ENCODE assay signal across 12 cellular contexts in genomic region chr19:45824041-45824471, GRCh38. TPM values are rescaled to one million over a fixed set of nuclear protein-coding genes. Genes with fewer than 3 reads are reported as not detected.
DNase-seq lines count a peak whose midpoint lies in the region; ATAC-seq and TF ChIP-seq lines count a peak whose summit lies in the region.
"Had no signal": no experiment of that assay in that cellular context is flagged by ENCODE, and none has a peak within 500 bp of the region (broad histone marks: within the 10 kb centered on the region; RNA-seq: fewer than 3 reads in every experiment).

No MANE protein-coding gene starts in this region.

- no peaks in the 10 kb centered on the region for H3K9me3 Mint-ChIP-seq in activated CD4-positive, alpha-beta memory T cell treated with anti-CD3 and anti-CD28 coated beads, Interleukin-2, amount 10 ng/mL, durations not matched to agents 7 days and 5 days
- H3K9me3 Mint-ChIP-seq: activated naive CD8-positive, alpha-beta T cell treated with anti-CD3 and anti-CD28 coated beads, Interleukin-2, amount 10 ng/mL, durations not matched to agents 7 days and 5 days had no signal

- POLR2A ChIA-PET in activated CD4-positive, alpha-beta memory T cell treated with anti-CD3 and anti-CD28 coated beads, Interleukin-2, amount 10 ng/mL, durations not matched to agents 7 days and 5 days (lab: Charles Lee): no interaction called here

- TF ChIP-seq CTCF in 22Rv1 (IDR thresholded peaks at IDR 0.05): no peak

- no peaks in the 10 kb centered on the region for H3K4me1 Mint-ChIP-seq in activated CD4-positive, alpha-beta memory T cell treated with anti-CD3 and anti-CD28 coated beads, Interleukin-2, amount 10 ng/mL, durations not matched to agents 7 days and 5 days

- DNase-seq in NCI-H1105 (lab: John Stamatoyannopoulos, UW) (peak; percentile 77), SHP77 treated with DMSO at 0.1 percent for 48 hours (lab: John Stamatoyannopoulos, UW) (peak; percentile 22), kidney tubule cell (ENCODE audit: low spot score) (peak; percentile 44), posterior vena cava (ENCODE audit: low spot score) (no peak), ureter (ENCODE audit: low spot score) (no peak)
- DNase-seq in activated CD4-positive, alpha-beta memory T cell treated with anti-CD3 and anti-CD28 coated beads, Interleukin-2, amount 10 ng/mL, durations not matched to agents 7 days and 5 days: no peak
- DNase-seq: activated CD4-positive, alpha-beta T cell treated with anti-CD3 and anti-CD28 coated beads for 1 hour; activated naive CD8-positive, alpha-beta T cell treated with anti-CD3 and anti-CD28 coated beads, Interleukin-2, amount 10 ng/mL, durations not matched to agents 7 days and 5 days; SIG-M5 had no signal

- peaks cover 51% of the 10 kb centered on the region for H3K36me3 Mint-ChIP-seq in activated CD4-positive, alpha-beta memory T cell treated with anti-CD3 and anti-CD28 coated beads, Interleukin-2, amount 10 ng/mL, durations not matched to agents 7 days and 5 days (ENCODE audit: low read depth)

- H3K4me3 Mint-ChIP-seq in activated CD4-positive, alpha-beta memory T cell treated with anti-CD3 and anti-CD28 coated beads, Interleukin-2, amount 10 ng/mL, durations not matched to agents 7 days and 5 days: no peak overlapping the region
- H3K4me3 Mint-ChIP-seq: activated naive CD8-positive, alpha-beta T cell treated with anti-CD3 and anti-CD28 coated beads, Interleukin-2, amount 10 ng/mL, durations not matched to agents 7 days and 5 days had no signal

- no peak for ATAC-seq in HG03045 (IDR thresholded peaks at IDR 0.05; ENCODE audit: unreplicated experiment)

- CTCF ChIA-PET in activated CD4-positive, alpha-beta memory T cell treated with anti-CD3 and anti-CD28 coated beads, Interleukin-2, amount 10 ng/mL, durations not matched to agents 7 days and 5 days (lab: Charles Lee): no interaction called here

- intact Hi-C loops in posterior vena cava (cut with DNase I): no loop called here

- no peaks in the 10 kb centered on the region for H3K27me3 Mint-ChIP-seq in activated CD4-positive, alpha-beta memory T cell treated with anti-CD3 and anti-CD28 coated beads, Interleukin-2, amount 10 ng/mL, durations not matched to agents 7 days and 5 days
- H3K27me3 Mint-ChIP-seq: activated naive CD8-positive, alpha-beta T cell treated with anti-CD3 and anti-CD28 coated beads, Interleukin-2, amount 10 ng/mL, durations not matched to agents 7 days and 5 days had no signal

- H3K27ac Mint-ChIP-seq in activated CD4-positive, alpha-beta memory T cell treated with anti-CD3 and anti-CD28 coated beads, Interleukin-2, amount 10 ng/mL, durations not matched to agents 7 days and 5 days: no peak overlapping the region
- H3K27ac Mint-ChIP-seq: activated naive CD8-positive, alpha-beta T cell treated with anti-CD3 and anti-CD28 coated beads, Interleukin-2, amount 10 ng/mL, durations not matched to agents 7 days and 5 days had no signal

- peak overlapping the region; percentile 18; the same call in 1 of the 2 replicates for H3K27ac ChIP-seq in 22Rv1
- H3K27ac ChIP-seq: thoracic aorta had no signal

RNA-seq across cellular contexts. Expression of gene RSPH6A, which starts 8.9 kb away (rescaled TPM):
- total RNA-seq in posterior vena cava: not detected
- under 1 TPM; 0.25 to 0.30 TPM for total RNA-seq in activated CD4-positive, alpha-beta memory T cell treated with anti-CD3 and anti-CD28 coated beads, Interleukin-2, amount 10 ng/mL, durations not matched to agents 7 days and 5 days
- total RNA-seq in ureter: 0.21 TPM
- total RNA-seq: thoracic aorta had no signal

RNA-seq across cellular contexts. Expression of gene DMWD, which starts 31.4 kb away (rescaled TPM):
- total RNA-seq in posterior vena cava (10 to 100 TPM; 50.9 to 61.1 TPM), ureter (64.2 TPM)
- 10 to 100 TPM; 63.1 to 65.4 TPM for total RNA-seq in activated CD4-positive, alpha-beta memory T cell treated with anti-CD3 and anti-CD28 coated beads, Interleukin-2, amount 10 ng/mL, durations not matched to agents 7 days and 5 days

RNA-seq across cellular contexts. Expression of gene SYMPK, which starts 38.9 kb away (rescaled TPM):
- total RNA-seq in posterior vena cava (10 to 100 TPM; 41.2 to 44.6 TPM), ureter (81.1 TPM)
- total RNA-seq in activated CD4-positive, alpha-beta memory T cell treated with anti-CD3 and anti-CD28 coated beads, Interleukin-2, amount 10 ng/mL, durations not matched to agents 7 days and 5 days: 10 to 100 TPM; 88.3 to 89.2 TPM

RNA-seq across cellular contexts. Expression of gene FOXA3, which starts 40.1 kb away (rescaled TPM):
- total RNA-seq in posterior vena cava (not detected), ureter (not detected)
- total RNA-seq in activated CD4-positive, alpha-beta memory T cell treated with anti-CD3 and anti-CD28 coated beads, Interleukin-2, amount 10 ng/mL, durations not matched to agents 7 days and 5 days: not detected
- total RNA-seq: activated naive CD8-positive, alpha-beta T cell treated with anti-CD3 and anti-CD28 coated beads, Interleukin-2, amount 10 ng/mL, durations not matched to agents 7 days and 5 days; thoracic aorta had no signal

RNA-seq across cellular contexts. Expression of gene DMPK, which starts 41.8 kb away (rescaled TPM):
- total RNA-seq in posterior vena cava: 100 to 1,000 TPM; 218 to 281 TPM
- total RNA-seq in activated CD4-positive, alpha-beta memory T cell treated with anti-CD3 and anti-CD28 coated beads, Interleukin-2, amount 10 ng/mL, durations not matched to agents 7 days and 5 days: 10 to 100 TPM; 29.5 to 32.5 TPM
- total RNA-seq in ureter: 106 TPM

Comparison
In these comparisons a context has a peak if more than half of its experiments do, and no peak if none do; other contexts are left out.
1. DNase-seq: peak in NCI-H1105 (single experiment), SHP77 treated with DMSO at 0.1 percent for 48 hours (single experiment) and kidney tubule cell (single experiment); none in posterior vena cava (single experiment), activated CD4-positive, alpha-beta memory T cell treated with anti-CD3 and anti-CD28 coated beads, Interleukin-2, amount 10 ng/mL, durations not matched to agents 7 days and 5 days (single experiment) and ureter (single experiment).